In genomic region chr16:66650707-66651473, GRCh38 we compare ENCODE assay signal across 1 cellular context.
TF ChIP-seq lines count a peak whose summit lies in the region.

No MANE protein-coding gene starts in this region.

TF ChIP-seq in HepG2, 621 proteins besides CTCF, POLR2A, EP300 and RAD21 (continued from another document and continues in another):
- TF ChIP-seq AHDC1 (CRISPR knock-in tag; IDR thresholded peaks at IDR 0.05; ENCODE audit: borderline replicate concordance) (no peak), FOXO4 (CRISPR knock-in tag; conservative IDR thresholded peaks at IDR 0.05) (0 out of 2 replicates have a peak, but pooled peaks have one; percentile 47), HOXA7 (CRISPR knock-in tag; IDR thresholded peaks at IDR 0.05) (no peak), ZBTB2 (CRISPR knock-in tag; IDR thresholded peaks at IDR 0.05; ENCODE audit: low read depth) (no peak), ZSCAN9 (CRISPR knock-in tag; IDR thresholded peaks at IDR 0.05; ENCODE audit: borderline replicate concordance) (no peak), RARA (CRISPR knock-in tag; IDR thresholded peaks at IDR 0.05) (0 out of 2 replicates have a peak, but pooled peaks have one; percentile 21), ZNF501 (CRISPR knock-in tag; IDR thresholded peaks at IDR 0.05) (peak; percentile 68), FOXC1 (CRISPR knock-in tag; IDR thresholded peaks at IDR 0.05; ENCODE audit: borderline replicate concordance) (0 out of 2 replicates have a peak, but pooled peaks have one; percentile 45), PAWR (CRISPR knock-in tag; IDR thresholded peaks at IDR 0.05; ENCODE audit: borderline replicate concordance) (0 out of 2 replicates have a peak, but pooled peaks have one; percentile 45), REPIN1 (CRISPR knock-in tag; IDR thresholded peaks at IDR 0.05; ENCODE audit: borderline replicate concordance, low read depth) (0 out of 2 replicates have a peak, but pooled peaks have one; percentile 35), ZNF670 (CRISPR knock-in tag; IDR thresholded peaks at IDR 0.05; ENCODE audit: borderline replicate concordance) (no peak; the same call in 1 of the 2 replicates), ZBTB7A (CRISPR knock-in tag; IDR thresholded peaks at IDR 0.05) (no peak), ZNF235 (CRISPR knock-in tag; IDR thresholded peaks at IDR 0.05; ENCODE audit: borderline replicate concordance) (no peak), NKX3-1 (CRISPR knock-in tag; IDR thresholded peaks at IDR 0.05) (no peak), NFIB (CRISPR knock-in tag; IDR thresholded peaks at IDR 0.05; ENCODE audit: borderline replicate concordance) (no peak), XRCC5 (optimal IDR thresholded peaks at IDR 0.05; ENCODE audit: low read length) (peak; percentile 97), HMG20B (CRISPR knock-in tag; conservative IDR thresholded peaks at IDR 0.05) (0 out of 2 replicates have a peak, but pooled peaks have one; percentile 33), RCOR2 (CRISPR knock-in tag; IDR thresholded peaks at IDR 0.05) (no peak), POGK (CRISPR knock-in tag; conservative IDR thresholded peaks at IDR 0.05) (no peak), SIN3A (IDR thresholded peaks at IDR 0.05; ENCODE audit: borderline replicate concordance, low read depth, low read length) (0 out of 2 replicates have a peak, but pooled peaks have one; percentile 33), PHB2 (IDR thresholded peaks at IDR 0.05; ENCODE audit: partially characterized antibody) (no peak), HOMEZ (CRISPR knock-in tag; IDR thresholded peaks at IDR 0.05; ENCODE audit: low read depth) (peak; percentile 65; the same call in 1 of the 2 replicates), SRSF4 (IDR thresholded peaks at IDR 0.05; ENCODE audit: low read depth, low read length, poor library complexity, severe bottlenecking) (no peak), GATAD2A (CRISPR knock-in tag; IDR thresholded peaks at IDR 0.05) (peak; percentile 63), ZNF607 (CRISPR knock-in tag; IDR thresholded peaks at IDR 0.05; ENCODE audit: borderline replicate concordance) (0 out of 2 replicates have a peak, but pooled peaks have one; percentile 37), ZNF207 (IDR thresholded peaks at IDR 0.05; ENCODE audit: borderline replicate concordance) (no peak), SNAPC2 (CRISPR knock-in tag; IDR thresholded peaks at IDR 0.05) (peak; percentile 28; the same call in 1 of the 2 replicates), ZNF878 (CRISPR knock-in tag; IDR thresholded peaks at IDR 0.05) (no peak), EZH2 (conservative IDR thresholded peaks at IDR 0.05; ENCODE audit: low read depth, low read length) (no peak), RXRA (CRISPR knock-in tag; IDR thresholded peaks at IDR 0.05) (0 out of 2 replicates have a peak, but pooled peaks have one; percentile 21), HHEX (CRISPR knock-in tag; IDR thresholded peaks at IDR 0.05) (no peak), GATAD1 (CRISPR knock-in tag; IDR thresholded peaks at IDR 0.05) (peak; percentile 41; the same call in 1 of the 2 replicates), NR2F1 (CRISPR knock-in tag; IDR thresholded peaks at IDR 0.05) (0 out of 4 replicates have a peak, but pooled peaks of 1 of the 2 experiments have one; percentile 9), KLF6 (CRISPR knock-in tag; IDR thresholded peaks at IDR 0.05) (0 out of 2 replicates have a peak, but pooled peaks have one; percentile 42), MBD4 (IDR thresholded peaks at IDR 0.05; ENCODE audit: borderline replicate concordance, low read length) (no peak), ZFP36L1 (CRISPR knock-in tag; IDR thresholded peaks at IDR 0.05) (no peak), POLR2AphosphoS2 (IDR thresholded peaks at IDR 0.05; ENCODE audit: low read depth, low read length) (no peak), PHF5A (CRISPR knock-in tag; IDR thresholded peaks at IDR 0.05; ENCODE audit: low read depth, unreplicated experiment) (no peak), SSRP1 (CRISPR knock-in tag; IDR thresholded peaks at IDR 0.05) (peak; percentile 61; the same call in 1 of the 2 replicates), PAX8 (CRISPR knock-in tag; IDR thresholded peaks at IDR 0.05; ENCODE audit: borderline replicate concordance) (0 out of 2 replicates have a peak, but pooled peaks have one; percentile 68), ZGPAT (CRISPR knock-in tag; IDR thresholded peaks at IDR 0.05) (0 out of 2 replicates have a peak, but pooled peaks have one; percentile 44), ZNF704 (CRISPR knock-in tag; IDR thresholded peaks at IDR 0.05; ENCODE audit: borderline replicate concordance) (no peak), AKNA (CRISPR knock-in tag; IDR thresholded peaks at IDR 0.05; ENCODE audit: borderline replicate concordance) (no peak)
